Comparison of ENCODE assay signal across 16 cellular contexts in the genomic region with DNA sequence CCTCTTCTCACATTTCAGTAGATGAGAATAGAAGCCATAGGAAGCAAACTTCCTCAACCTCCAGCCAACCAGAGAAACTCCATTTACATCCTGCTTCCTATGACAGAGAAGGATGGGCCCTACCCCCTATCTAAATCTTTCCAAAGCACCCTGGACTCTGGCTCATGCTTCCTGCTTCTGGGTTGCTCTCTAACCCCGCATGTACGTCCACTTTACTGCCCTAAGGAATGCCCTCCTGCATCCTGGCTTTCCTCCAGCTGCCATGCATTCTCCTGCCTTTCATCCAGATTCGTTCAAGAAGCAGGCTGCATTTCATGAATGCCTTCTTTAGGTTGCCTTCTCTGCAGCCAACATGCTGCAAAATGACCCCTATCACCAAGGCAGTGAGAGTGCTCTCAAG.
A peak's percentile ranks its signal among the peaks of the same experiment; 100 is the strongest.
DNase-seq lines count a peak whose midpoint lies in the region; ATAC-seq and TF ChIP-seq lines count a peak whose summit lies in the region.
"Had no signal": no experiment of that assay in that cellular context is flagged by ENCODE, and none has a peak within 500 bp of the region (broad histone marks: within the 10 kb centered on the region; RNA-seq: fewer than 3 reads in every experiment).

No MANE protein-coding gene starts in this region.

- no peak for ATAC-seq in HG03521 (IDR thresholded peaks at IDR 0.05; ENCODE audit: unreplicated experiment)

- H3K36me3 ChIP-seq in brain microvascular endothelial cell (replicated peaks) (no peaks in the 10 kb centered on the region), iPS-15b (ENCODE audit: control insufficient read depth, insufficient read depth, low read length) (no peaks in the 10 kb centered on the region)
- H3K36me3 ChIP-seq: MG63, stomach had no signal

- TF ChIP-seq CTCF in HFF-Myc (IDR thresholded peaks at IDR 0.05; ENCODE audit: low read depth, low read length, missing control alignments) (no peak), brain microvascular endothelial cell (IDR thresholded peaks at IDR 0.05; ENCODE audit: low read depth, low read length, missing control alignments) (no peak)

- H3K9me3 ChIP-seq in iPS-15b (ENCODE audit: control insufficient read depth, insufficient read depth, low read length), result no peaks in the 10 kb centered on the region
- H3K9me3 ChIP-seq: MG63, stomach had no signal

- DNase-seq in HFF-Myc (ENCODE audit: extremely low read depth, low read depth) (peak; percentile 14), brain microvascular endothelial cell (peak; percentile 16), renal cortical epithelial cell (ENCODE audit: low read depth) (peak; percentile 65), SHP77 (lab: John Stamatoyannopoulos, UW) (no peak), GF-D8 (lab: John Stamatoyannopoulos, UW) (no peak)
- DNase-seq in effector CD4-positive, alpha-beta T cell, result no peak
- DNase-seq: activated naive CD4-positive, alpha-beta T cell treated with Interleukin-2 at 50 U/mL for 16 hours; CD4-positive, CD25-positive, alpha-beta regulatory T cell; central memory CD4-positive, alpha-beta T cell; erythroblast; GM23248; MG63; stomach had no signal

- in situ Hi-C loops in brain microvascular endothelial cell (cut with HindIII; ENCODE audit: low pct_ligation_motif_present, low sequenced_read_pairs), result no loop called here

- H3K9ac ChIP-seq in iPS-15b (ENCODE audit: low read depth, low read length), result peak overlapping the region; percentile 9
- H3K9ac ChIP-seq: GM23248 had no signal

- H3K27ac ChIP-seq in brain microvascular endothelial cell, result no peak overlapping the region
- H3K27ac ChIP-seq: GM23248, SK-N-MC, stomach had no signal

- H3K4me3 ChIP-seq in HFF-Myc (replicated peaks; ENCODE audit: low read depth, low read length) (no peak overlapping the region), brain microvascular endothelial cell (ENCODE audit: low read depth, low read length) (no peak overlapping the region), iPS-15b (ENCODE audit: low read depth, low read length) (no peak overlapping the region)
- H3K4me3 ChIP-seq: GM23248, MG63, SK-N-MC, stomach had no signal

- no peaks in the 10 kb centered on the region for H3K27me3 ChIP-seq in brain microvascular endothelial cell (replicated peaks)
- H3K27me3 ChIP-seq in iPS-15b (ENCODE audit: control insufficient read depth, insufficient read depth, low read length), result no peaks in the 10 kb centered on the region
- H3K27me3 ChIP-seq: MG63, stomach had no signal

- H3K4me1 ChIP-seq in iPS-15b (ENCODE audit: control insufficient read depth, insufficient read depth, low read length), result peaks cover 9% of the 10 kb centered on the region

Comparison
In these comparisons a context has a peak if more than half of its experiments do, and no peak if none do; other contexts are left out.
1. DNase-seq: peak in HFF-Myc (single experiment), brain microvascular endothelial cell (single experiment) and renal cortical epithelial cell (single experiment); none in SHP77 (0 of 2), effector CD4-positive, alpha-beta T cell (single experiment) and GF-D8 (single experiment).